Comparison of ENCODE assay signal across 26 cellular contexts in the genomic region with DNA sequence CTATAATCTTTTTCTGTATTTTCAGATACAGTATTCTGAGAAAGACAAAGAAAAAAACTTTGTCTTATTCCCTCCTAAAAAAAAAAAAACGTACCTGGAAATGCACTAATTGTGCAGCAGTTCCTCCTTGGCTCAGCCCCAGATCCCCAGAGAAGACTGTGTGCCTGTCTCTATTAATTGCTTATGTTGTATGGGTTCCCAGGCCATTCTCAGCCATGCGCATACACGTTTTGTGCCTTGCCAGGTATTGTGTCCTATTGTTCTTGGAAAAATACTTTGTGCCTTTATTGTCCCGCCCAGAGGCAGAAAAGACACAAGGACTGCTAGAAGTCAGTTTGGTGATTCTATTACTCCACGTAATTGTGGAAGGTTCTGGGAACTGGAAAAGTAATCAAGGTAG.
DNase-seq lines count a peak whose midpoint lies in the region; ATAC-seq and TF ChIP-seq lines count a peak whose summit lies in the region.
"Had no signal": no experiment of that assay in that cellular context is flagged by ENCODE, and none has a peak within 500 bp of the region (broad histone marks: within the 10 kb centered on the region; RNA-seq: fewer than 3 reads in every experiment).

No MANE protein-coding gene starts in this region.

- peak overlapping the region; percentile 85 for H3K27ac ChIP-seq in HUES64 (ENCODE audit: low read depth, low read length)
- H3K27ac ChIP-seq in mesendoderm (ENCODE audit: low read depth, low read length) = peak overlapping the region; percentile 11
- no peak overlapping the region for H3K27ac ChIP-seq in naive thymus-derived CD4-positive, alpha-beta T cell (ENCODE audit: low read depth, low read length)
- H3K27ac ChIP-seq: BLaER1, HL-60, left lung, neutrophil, sigmoid colon, transverse colon had no signal

- no peak overlapping the region for H3K4ac ChIP-seq in mesendoderm (ENCODE audit: low read depth, low read length)

- peaks cover 60% of the 10 kb centered on the region for H3K4me1 ChIP-seq in HUES64 (ENCODE audit: insufficient read depth, low read length)
- peaks cover 8% of the 10 kb centered on the region for H3K4me1 ChIP-seq in mesendoderm (ENCODE audit: control insufficient read depth, low read depth, low read length)
- H3K4me1 ChIP-seq in naive thymus-derived CD4-positive, alpha-beta T cell (ENCODE audit: control insufficient read depth in 2 of 2, insufficient read depth in 2 of 2, low read length in 2 of 2) = no peaks in the 10 kb centered on the region
- H3K4me1 ChIP-seq: BLaER1, HAP-1, left lung, sigmoid colon, transverse colon had no signal

- intact Hi-C loops in naive thymus-derived CD4-positive, alpha-beta T cell (cut with micrococcal nuclease) = no loop called here

- H3K27me3 ChIP-seq in HUES64 (ENCODE audit: insufficient read depth, low read length) = no peaks in the 10 kb centered on the region
- H3K27me3 ChIP-seq in mesendoderm (ENCODE audit: insufficient read depth, low read length, poor library complexity) = no peaks in the 10 kb centered on the region
- no peaks in the 10 kb centered on the region for H3K27me3 ChIP-seq in naive thymus-derived CD4-positive, alpha-beta T cell (ENCODE audit: control insufficient read depth in 2 of 2, insufficient read depth in 2 of 2, low read length in 2 of 2)
- H3K27me3 ChIP-seq: BLaER1, left lung, sigmoid colon had no signal

- no peak overlapping the region for H2AK5ac ChIP-seq in mesendoderm (ENCODE audit: low read length)

- peaks cover 56% of the 10 kb centered on the region for H3K36me3 ChIP-seq in HUES64 (ENCODE audit: insufficient read depth, low read length)
- peaks cover 4% of the 10 kb centered on the region for H3K36me3 ChIP-seq in mesendoderm (ENCODE audit: control insufficient read depth, insufficient read depth, low read length)
- H3K36me3 ChIP-seq in naive thymus-derived CD4-positive, alpha-beta T cell (ENCODE audit: control insufficient read depth in 2 of 3, insufficient read depth in 3 of 3, low read length in 3 of 3) = no peaks in the 10 kb centered on the region
- H3K36me3 ChIP-seq: BLaER1, HAP-1, left lung, neutrophil, sigmoid colon, transverse colon had no signal

- peak overlapping the region; percentile 89 for H3K27ac Mint-ChIP-seq in WTC11
- no peak overlapping the region for H3K27ac Mint-ChIP-seq in naive thymus-derived CD4-positive, alpha-beta T cell
- no peak overlapping the region for H3K27ac Mint-ChIP-seq in stimulated activated naive CD8-positive, alpha-beta T cell treated with anti-CD3 and anti-CD28 coated beads, Interleukin-15, amount 100 ng/mL, for 72 hours
- H3K27ac Mint-ChIP-seq: activated naive CD4-positive, alpha-beta T cell treated with anti-CD3 and anti-CD28 coated beads, Interleukin-2, amount 50 U/mL, for 24 hours; activated T-helper 2 cell treated with anti-CD3 and anti-CD28 coated beads, Interferon-gamma antibody, Interleukin-2, Interleukin-4, amounts not matched to agents 10 μg/mL and 5 μg/mL and 100 μg/mL, durations not matched to agents 14 hours and 24 hours and 36 hours; naive B cell had no signal

- POLR2A ChIA-PET in WTC11 (lab: Charles Lee) = interaction anchor here (3.8 kb wide), 1 partner anchor 73 kb away, joined by 12 read pairs; no protein-coding TSS in a partner anchor
- POLR2A ChIA-PET in naive thymus-derived CD4-positive, alpha-beta T cell (lab: Charles Lee) = no interaction called here

- TF ChIP-seq CTCF in WTC11 (IDR thresholded peaks at IDR 0.05) = no peak

- H3K4me3 Mint-ChIP-seq in WTC11 = no peak overlapping the region
- H3K4me3 Mint-ChIP-seq in naive thymus-derived CD4-positive, alpha-beta T cell = no peak overlapping the region
- H3K4me3 Mint-ChIP-seq in stimulated activated naive CD8-positive, alpha-beta T cell treated with anti-CD3 and anti-CD28 coated beads, Interleukin-15, amount 100 ng/mL, for 72 hours = no peak overlapping the region
- H3K4me3 Mint-ChIP-seq: activated naive CD4-positive, alpha-beta T cell treated with anti-CD3 and anti-CD28 coated beads, Interleukin-2, amount 50 U/mL, for 24 hours; naive B cell had no signal

- H3K9ac ChIP-seq in HUES64 (ENCODE audit: low read depth, low read length) (no peak overlapping the region), mesendoderm (ENCODE audit: low read length) (no peak overlapping the region)
- H3K9ac ChIP-seq: BLaER1 had no signal

- peaks cover 81% of the 10 kb centered on the region for H3K36me3 Mint-ChIP-seq in WTC11
- H3K36me3 Mint-ChIP-seq in naive thymus-derived CD4-positive, alpha-beta T cell = no peaks in the 10 kb centered on the region
- H3K36me3 Mint-ChIP-seq: activated naive CD4-positive, alpha-beta T cell treated with anti-CD3 and anti-CD28 coated beads, Interleukin-2, amount 50 U/mL, for 24 hours; naive B cell had no signal

- H2BK5ac ChIP-seq in mesendoderm (ENCODE audit: low read length) = no peak overlapping the region

- no peak overlapping the region for H4K5ac ChIP-seq in mesendoderm (ENCODE audit: low read length)

- H3K9me3 Mint-ChIP-seq in WTC11 = peaks cover 5% of the 10 kb centered on the region
- no peaks in the 10 kb centered on the region for H3K9me3 Mint-ChIP-seq in naive thymus-derived CD4-positive, alpha-beta T cell
- no peaks in the 10 kb centered on the region for H3K9me3 Mint-ChIP-seq in stimulated activated naive CD8-positive, alpha-beta T cell treated with anti-CD3 and anti-CD28 coated beads, Interleukin-15, amount 100 ng/mL, for 72 hours
- H3K9me3 Mint-ChIP-seq: activated T-helper 2 cell treated with anti-CD3 and anti-CD28 coated beads, Interferon-gamma antibody, Interleukin-2, Interleukin-4, amounts not matched to agents 10 μg/mL and 5 μg/mL and 100 μg/mL, durations not matched to agents 14 hours and 24 hours and 36 hours had no signal

- CTCF ChIA-PET in WTC11 (lab: Charles Lee) = interaction anchor here (1.1 to 2.1 kb wide), 2 partner anchors 35 to 83 kb away, joined by 4 to 7 read pairs; no protein-coding TSS in a partner anchor
- CTCF ChIA-PET in naive thymus-derived CD4-positive, alpha-beta T cell (lab: Charles Lee) = interaction anchor here (0.7 kb wide), 1 partner anchor 38 kb away, joined by 3 read pairs; no protein-coding TSS in a partner anchor

- no peaks in the 10 kb centered on the region; the same call in 1 of the 2 replicates for H3K9me3 ChIP-seq in HUES64 (ENCODE audit: insufficient read depth, low read depth, low read length)
- no peaks in the 10 kb centered on the region for H3K9me3 ChIP-seq in naive thymus-derived CD4-positive, alpha-beta T cell (ENCODE audit: control insufficient read depth in 2 of 3, low read length in 3 of 3)
- H3K9me3 ChIP-seq: BLaER1, HAP-1, left lung, neutrophil, sigmoid colon, transverse colon had no signal

- H3K56ac ChIP-seq in mesendoderm (ENCODE audit: low read length) = no peak overlapping the region

- no peak overlapping the region for H4K8ac ChIP-seq in mesendoderm (ENCODE audit: low read depth, low read length)

- H3K18ac ChIP-seq in mesendoderm (ENCODE audit: low read length) = peak overlapping the region; percentile 25

- no peak for ATAC-seq in WTC11
- ATAC-seq in naive thymus-derived CD4-positive, alpha-beta T cell = no peak
- no peak for ATAC-seq in stimulated activated naive CD8-positive, alpha-beta T cell treated with anti-CD3 and anti-CD28 coated beads, Interleukin-15, amount 100 ng/mL, for 72 hours
- ATAC-seq: left lung had no signal

- no peaks in the 10 kb centered on the region for H3K27me3 Mint-ChIP-seq in WTC11 (ENCODE audit: low read depth)
- peaks cover 0 to 34% (median 13%) of the 10 kb centered on the region in 5 donors for H3K27me3 Mint-ChIP-seq in naive thymus-derived CD4-positive, alpha-beta T cell
- peaks cover 38% of the 10 kb centered on the region for H3K27me3 Mint-ChIP-seq in stimulated activated naive CD8-positive, alpha-beta T cell treated with anti-CD3 and anti-CD28 coated beads, Interleukin-15, amount 100 ng/mL, for 72 hours

- H3K4me2 ChIP-seq in mesendoderm (ENCODE audit: low read length) = no peak overlapping the region
- H3K4me2 ChIP-seq: BLaER1 had no signal

- peaks cover 92% of the 10 kb centered on the region for H3K4me1 Mint-ChIP-seq in WTC11
- peaks cover 0 to 7% (median 0%) of the 10 kb centered on the region in 7 donors for H3K4me1 Mint-ChIP-seq in naive thymus-derived CD4-positive, alpha-beta T cell
- H3K4me1 Mint-ChIP-seq in stimulated activated naive CD8-positive, alpha-beta T cell treated with anti-CD3 and anti-CD28 coated beads, Interleukin-15, amount 100 ng/mL, for 72 hours = no peaks in the 10 kb centered on the region
- H3K4me1 Mint-ChIP-seq: naive B cell had no signal

- H2BK15ac ChIP-seq in mesendoderm (replicated peaks; ENCODE audit: low read depth) = no peak overlapping the region

- peaks cover 2% of the 10 kb centered on the region for H3K79me2 ChIP-seq in mesendoderm (ENCODE audit: control insufficient read depth, insufficient read depth, low read length)

- peaks cover 2% of the 10 kb centered on the region for H3K79me1 ChIP-seq in mesendoderm (ENCODE audit: low read length)

- H3K23ac ChIP-seq in mesendoderm (ENCODE audit: low read length) = no peak overlapping the region

- no peak overlapping the region for H2BK120ac ChIP-seq in mesendoderm (ENCODE audit: low read depth, low read length)

- peak; percentile 96 for DNase-seq in DMS79 treated with DMSO at 0.1 percent for 48 hours (lab: John Stamatoyannopoulos, UW)
- DNase-seq in WTC11 (ENCODE audit: low spot score) = no peak
- no peak for DNase-seq in mesendoderm
- DNase-seq in naive thymus-derived CD4-positive, alpha-beta T cell = no peak
- no peak for DNase-seq in epidermal melanocyte (ENCODE audit: insufficient read length, low spot score)
- DNase-seq in stimulated activated naive CD8-positive, alpha-beta T cell treated with anti-CD3 and anti-CD28 coated beads, Interleukin-15, amount 100 ng/mL, for 72 hours = no peak
- DNase-seq: activated CD4-positive, alpha-beta T cell treated with anti-CD3 and anti-CD28 coated beads for 4 hours; amygdala; DMS53; Karpas-422; left lung; naive B cell; NCI-H1436 treated with DMSO at 0.1 percent for 48 hours; NCI-H524; posterior cingulate gyrus; SIG-M5; sigmoid colon; stimulated activated CD4-positive, alpha-beta T cell treated with anti-CD3 and anti-CD28 coated beads, Interleukin-4, amount 100 ng/mL, for 1 hour; transverse colon had no signal

- H3K4me3 ChIP-seq in HUES64 (ENCODE audit: low read length) (no peak overlapping the region), mesendoderm (ENCODE audit: low read length) (no peak overlapping the region)
- no peak overlapping the region for H3K4me3 ChIP-seq in naive thymus-derived CD4-positive, alpha-beta T cell (ENCODE audit: low read length)
- H3K4me3 ChIP-seq: BLaER1, HAP-1, left lung, sigmoid colon, transverse colon had no signal

- WGBS in HUES64 = 79% methylated on average over 5 of the region's 5 CpGs
- WGBS in mesendoderm (ENCODE audit: extremely low coverage, insufficient coverage, low lambda C conversion rate) = no CpG with 5 or more reads among the region's 5 CpGs

TF ChIP-seq in WTC11, 78 proteins besides CTCF, POLR2A, EP300 and RAD21 (continues in another document):
- peak; percentile 10; the same call in 1 of the 2 replicates for TF ChIP-seq EMX1 (CRISPR knock-in tag; IDR thresholded peaks at IDR 0.05)
